Comparison of ENCODE assay signal across 20 cellular contexts in genomic region chr22:45772726-45773125, GRCh38.
DNase-seq lines count a peak whose midpoint lies in the region; ATAC-seq, FAIRE-seq and TF ChIP-seq lines count a peak whose summit lies in the region.
"Had no signal": no experiment of that assay in that cellular context is flagged by ENCODE, and none has a peak within 500 bp of the region (broad histone marks: within the 10 kb centered on the region; RNA-seq: fewer than 3 reads in every experiment).

No MANE protein-coding gene starts in this region.

- TF ChIP-seq CTCF in GM12864 (IDR thresholded peaks at IDR 0.05; ENCODE audit: low read depth, low read length, missing control alignments) (no peak), astrocyte (IDR thresholded peaks at IDR 0.05; ENCODE audit: insufficient read depth, low read depth, low read length) (no peak), progenitor cell of endocrine pancreas (IDR thresholded peaks at IDR 0.05; ENCODE audit: unreplicated experiment) (no peak), mesothelial cell of epicardium (IDR thresholded peaks at IDR 0.05; ENCODE audit: unreplicated experiment) (no peak), foreskin keratinocyte (conservative IDR thresholded peaks at IDR 0.05) (no peak)

- WGBS in aorta, 2 donors: 82 to 85% methylated on average over 2 of the region's 2 CpGs

- peak overlapping the region; percentile 62 for H3K4me2 ChIP-seq in Karpas-422 (ENCODE audit: low read depth, low read length, poor library complexity, severe bottlenecking)
- no peak overlapping the region for H3K4me2 ChIP-seq in astrocyte (ENCODE audit: low read length)

- H2AFZ ChIP-seq in Karpas-422 (ENCODE audit: low read length) (no peak overlapping the region), astrocyte (ENCODE audit: low read depth, low read length) (no peak overlapping the region)

- H3K27ac ChIP-seq in Karpas-422 (ENCODE audit: low read length): peak overlapping the region; percentile 98
- H3K27ac ChIP-seq in astrocyte (ENCODE audit: low read depth, low read length): peak overlapping the region; percentile 3
- H3K27ac ChIP-seq in foreskin keratinocyte: no peak overlapping the region
- no peak overlapping the region for H3K27ac ChIP-seq in aorta (ENCODE audit: low read depth in 1 of 2, low read length in 2 of 2)
- H3K27ac ChIP-seq: Peyer's patch, SK-N-MC had no signal

- H3K4me1 Mint-ChIP-seq in astrocyte (ENCODE audit: low read depth, unreplicated experiment) (peaks cover 8% of the 10 kb centered on the region), progenitor cell of endocrine pancreas (ENCODE audit: low read depth) (peaks cover 10% of the 10 kb centered on the region), mesothelial cell of epicardium (peaks cover 26% of the 10 kb centered on the region)

- no peak for FAIRE-seq in astrocyte (lab: Jason Lieb, UNC)
- FAIRE-seq: H54 had no signal

- H3K9me3 Mint-ChIP-seq in astrocyte (ENCODE audit: unreplicated experiment): no peaks in the 10 kb centered on the region
- H3K9me3 Mint-ChIP-seq in progenitor cell of endocrine pancreas (ENCODE audit: low read depth): no peaks in the 10 kb centered on the region
- H3K9me3 Mint-ChIP-seq in mesothelial cell of epicardium: no peaks in the 10 kb centered on the region
- H3K9me3 Mint-ChIP-seq: HFFc6 had no signal

- H4K20me1 ChIP-seq in Karpas-422 (ENCODE audit: insufficient read depth, low read depth, low read length): no peaks in the 10 kb centered on the region
- peaks cover 49% of the 10 kb centered on the region for H4K20me1 ChIP-seq in astrocyte (ENCODE audit: insufficient read depth, low read length)

- peak overlapping the region; percentile 21 for H3K9ac ChIP-seq in Karpas-422 (ENCODE audit: low read length)
- no peak overlapping the region for H3K9ac ChIP-seq in astrocyte (ENCODE audit: low read length)

- ATAC-seq in foreskin keratinocyte: no peak
- ATAC-seq in aorta (ENCODE audit: low FRiP score): no peak
- ATAC-seq: Right ventricle myocardium inferior had no signal

- H3K4me1 ChIP-seq in Karpas-422 (ENCODE audit: low read length) (peaks cover 90% of the 10 kb centered on the region), astrocyte (ENCODE audit: insufficient read depth, low read length) (peaks cover 5% of the 10 kb centered on the region), foreskin keratinocyte (peaks cover 11% of the 10 kb centered on the region), aorta (ENCODE audit: control insufficient read depth in 1 of 2, insufficient read depth in 2 of 2, low read length in 2 of 2) (no peaks in the 10 kb centered on the region)

- H3K36me3 Mint-ChIP-seq in astrocyte (ENCODE audit: low read depth, unreplicated experiment) (peaks cover 13% of the 10 kb centered on the region), progenitor cell of endocrine pancreas (ENCODE audit: insufficient read depth) (peaks cover 19% of the 10 kb centered on the region), mesothelial cell of epicardium (peaks cover 37% of the 10 kb centered on the region)

- H3K4me3 Mint-ChIP-seq in astrocyte (ENCODE audit: unreplicated experiment) (no peak overlapping the region), progenitor cell of endocrine pancreas (ENCODE audit: low read depth) (no peak overlapping the region), mesothelial cell of epicardium (no peak overlapping the region)
- H3K4me3 Mint-ChIP-seq: CD4-positive, CD25-positive, alpha-beta regulatory T cell; HFFc6 had no signal

- H3K27me3 Mint-ChIP-seq in astrocyte (ENCODE audit: low read depth, unreplicated experiment) (no peaks in the 10 kb centered on the region), progenitor cell of endocrine pancreas (no peaks in the 10 kb centered on the region), mesothelial cell of epicardium (ENCODE audit: low read depth) (no peaks in the 10 kb centered on the region)
- H3K27me3 Mint-ChIP-seq: CD4-positive, CD25-positive, alpha-beta regulatory T cell had no signal

- intact Hi-C loops in aorta (cut with DNase I): no loop called here

- H3K27me3 ChIP-seq in Karpas-422 (ENCODE audit: low read length) (no peaks in the 10 kb centered on the region), astrocyte (ENCODE audit: insufficient read depth, low read length) (no peaks in the 10 kb centered on the region), foreskin keratinocyte (no peaks in the 10 kb centered on the region), aorta (ENCODE audit: control insufficient read depth in 1 of 2, insufficient read depth in 2 of 2, low read length in 1 of 2) (no peaks in the 10 kb centered on the region)
- H3K27me3 ChIP-seq: Peyer's patch had no signal

- H3K9me3 ChIP-seq in Karpas-422 (ENCODE audit: low read length) (no peaks in the 10 kb centered on the region), astrocyte (ENCODE audit: insufficient read depth, low read depth, low read length) (no peaks in the 10 kb centered on the region), aorta (ENCODE audit: control insufficient read depth, low read length) (no peaks in the 10 kb centered on the region)
- H3K9me3 ChIP-seq: Peyer's patch had no signal

- H3K79me2 ChIP-seq in Karpas-422 (ENCODE audit: low read length): peaks cover 45% of the 10 kb centered on the region
- peaks cover 79% of the 10 kb centered on the region for H3K79me2 ChIP-seq in astrocyte (ENCODE audit: insufficient read depth, low read length)

- DNase-seq in GM12864 (ENCODE audit: low read depth) (peak; percentile 56), Karpas-422 (peak; percentile 84), astrocyte (ENCODE audit: low read depth) (no peak), progenitor cell of endocrine pancreas (ENCODE audit: low spot score, unreplicated experiment) (no peak), mesothelial cell of epicardium (ENCODE audit: low spot score in 2 of 2, unreplicated experiment in 2 of 2) (no peak), foreskin keratinocyte (no peak), aorta (no peak)
- DNase-seq in activated CD8-positive, alpha-beta memory T cell treated with anti-CD3 and anti-CD28 coated beads, Interleukin-2, amount 50 U/mL, for 4 hours: no peak
- DNase-seq: AML-193; CD4-positive, CD25-positive, alpha-beta regulatory T cell; HFFc6; NCI-H1048; NCI-H1436 treated with DMSO at 0.1 percent for 48 hours; NCI-H2081; NCI-H774; Peyer's patch; T-helper 1 cell had no signal

- H3K36me3 ChIP-seq in Karpas-422 (ENCODE audit: insufficient read depth, low read length) (no peaks in the 10 kb centered on the region), astrocyte (ENCODE audit: insufficient read depth, low read length) (no peaks in the 10 kb centered on the region), aorta (ENCODE audit: control insufficient read depth in 1 of 2, insufficient read depth in 2 of 2, low read length in 1 of 2) (no peaks in the 10 kb centered on the region)
- H3K36me3 ChIP-seq: Peyer's patch had no signal

- H3K27ac Mint-ChIP-seq in astrocyte (ENCODE audit: unreplicated experiment) (no peak overlapping the region), progenitor cell of endocrine pancreas (peak overlapping the region; percentile 3), mesothelial cell of epicardium (no peak overlapping the region)
- H3K27ac Mint-ChIP-seq: CD4-positive, CD25-positive, alpha-beta regulatory T cell; HFFc6 had no signal

- no peak overlapping the region for H3K4me3 ChIP-seq in GM12864 (ENCODE audit: low read depth, low read length)
- peak overlapping the region; percentile 33 for H3K4me3 ChIP-seq in Karpas-422 (ENCODE audit: low read length)
- no peak overlapping the region for H3K4me3 ChIP-seq in astrocyte (ENCODE audit: insufficient read depth, low read depth, low read length)
- no peak overlapping the region for H3K4me3 ChIP-seq in aorta (ENCODE audit: low read length in 2 of 2)
- H3K4me3 ChIP-seq: Peyer's patch, SK-N-MC had no signal

- H3K9me2 ChIP-seq in Karpas-422 (replicated peaks; ENCODE audit: insufficient read depth, low read length): no peaks in the 10 kb centered on the region

Comparison
In these comparisons a context has a peak if more than half of its experiments do, and no peak if none do; other contexts are left out.
1. DNase-seq: peak in GM12864 (single experiment) and Karpas-422 (single experiment); none in astrocyte (single experiment), progenitor cell of endocrine pancreas (single experiment), mesothelial cell of epicardium (0 of 2), foreskin keratinocyte (0 of 2), activated CD8-positive, alpha-beta memory T cell treated with anti-CD3 and anti-CD28 coated beads, Interleukin-2, amount 50 U/mL, for 4 hours (single experiment) and aorta (0 of 2).
2. H3K27ac ChIP-seq: peak in Karpas-422 (single experiment) and astrocyte (single experiment); none in foreskin keratinocyte (single experiment) and aorta (0 of 2).